8 cellular contexts compared by ENCODE assay signal in genomic region chr16:89925596-89926079, GRCh38. TPM values are rescaled to one million over a fixed set of nuclear protein-coding genes. Genes with fewer than 3 reads are reported as not detected.
DNase-seq lines count a peak whose midpoint lies in the region; ATAC-seq and TF ChIP-seq lines count a peak whose summit lies in the region.

No MANE protein-coding gene starts in this region.

- intact Hi-C loops in Right ventricle myocardium inferior (cut with DNase I), result no loop called here

- no peak overlapping the region for H3K27ac ChIP-seq in cardiac muscle cell

- H3K36me3 Mint-ChIP-seq in T-helper 17 cell (ENCODE audit: low read depth) (peaks cover 2% of the 10 kb centered on the region), type B pancreatic cell (no peaks in the 10 kb centered on the region)

- ATAC-seq in Right ventricle myocardium inferior (no peak), T-helper 17 cell (no peak)

- peak overlapping the region; percentile 39 for H3K4me3 ChIP-seq in cardiac muscle cell

- H3K4me1 Mint-ChIP-seq in T-helper 17 cell (peaks cover 7% of the 10 kb centered on the region), type B pancreatic cell (ENCODE audit: unreplicated experiment) (no peaks in the 10 kb centered on the region)

- H3K4me3 Mint-ChIP-seq in T-helper 17 cell, result peak overlapping the region; percentile 55
- H3K4me3 Mint-ChIP-seq in type B pancreatic cell, result peak overlapping the region; percentile 83

- H3K27me3 Mint-ChIP-seq in T-helper 17 cell, result peaks cover 19% of the 10 kb centered on the region
- H3K27me3 Mint-ChIP-seq in type B pancreatic cell, result peaks cover 12% of the 10 kb centered on the region

- H3K27me3 ChIP-seq in cardiac muscle cell, result peaks cover 38% of the 10 kb centered on the region

- H3K27ac Mint-ChIP-seq in T-helper 17 cell (no peak overlapping the region), type B pancreatic cell (peak overlapping the region; percentile 46)

- DNase-seq in cardiac muscle cell (ENCODE audit: low read depth in 1 of 2, low spot score in 1 of 2), result no peak
- DNase-seq in Right ventricle myocardium inferior (ENCODE audit: missing footprints), result no peak
- no peak for DNase-seq in T-helper 17 cell
- peak; percentile 24 for DNase-seq in iris pigment epithelial cell (ENCODE audit: low read depth)
- DNase-seq in type B pancreatic cell (ENCODE audit: extremely low spot score, unreplicated experiment), result no peak
- DNase-seq in germinal center (ENCODE audit: low spot score), result no peak
- DNase-seq in iPS-NIHi7 (ENCODE audit: extremely low spot score), result no peak
- no peak for DNase-seq in NCI-H526 treated with DMSO at 0.1 percent for 48 hours (lab: John Stamatoyannopoulos, UW)

- TF ChIP-seq CTCF in cardiac muscle cell (IDR thresholded peaks at IDR 0.05; ENCODE audit: low read depth, low read length) (no peak), type B pancreatic cell (conservative IDR thresholded peaks at IDR 0.05) (peak; percentile 51)

- H3K9me3 ChIP-seq in cardiac muscle cell (ENCODE audit: low read depth) (no peaks in the 10 kb centered on the region), T-helper 17 cell (ENCODE audit: control insufficient read depth, low read length, poor library complexity, severe bottlenecking) (no peaks in the 10 kb centered on the region)

- H3K4me1 ChIP-seq in cardiac muscle cell (ENCODE audit: low read depth), result no peaks in the 10 kb centered on the region

- no peaks in the 10 kb centered on the region for H3K36me3 ChIP-seq in cardiac muscle cell

- H3K9me3 Mint-ChIP-seq in type B pancreatic cell, result no peaks in the 10 kb centered on the region

RNA-seq across cellular contexts. Expression of gene TUBB3, which starts 2.5 kb away (rescaled TPM):
- total RNA-seq in cardiac muscle cell, result 4.6 and 16.1 TPM in 2 replicates
- 5.5 and 7.5 TPM in 2 replicates for polyA plus RNA-seq in cardiac muscle cell
- total RNA-seq in Right ventricle myocardium inferior, result 2.8 TPM
- total RNA-seq in T-helper 17 cell, result under 1 TPM; 0.52 to 0.96 TPM
- total RNA-seq in type B pancreatic cell (ENCODE audit: low replicate concordance), result 62.0 and 91.4 TPM in 2 replicates

RNA-seq across cellular contexts. Expression of gene MC1R, which starts 7.0 kb away (rescaled TPM):
- 7.2 and 7.7 TPM in 2 replicates for total RNA-seq in cardiac muscle cell
- polyA plus RNA-seq in cardiac muscle cell, result 3.9 and 9.6 TPM in 2 replicates
- 1.5 TPM for total RNA-seq in Right ventricle myocardium inferior
- total RNA-seq in T-helper 17 cell, result 10 to 100 TPM; 10.1 to 13.8 TPM
- 3.6 and 3.8 TPM in 2 replicates for total RNA-seq in type B pancreatic cell (ENCODE audit: low replicate concordance)

RNA-seq across cellular contexts. Expression of gene DEF8, which starts 22.9 kb away (rescaled TPM):
- total RNA-seq in cardiac muscle cell, result 92.0 and 165 TPM in 2 replicates
- polyA plus RNA-seq in cardiac muscle cell, result 56.3 and 67.8 TPM in 2 replicates
- 40.5 TPM for total RNA-seq in Right ventricle myocardium inferior
- total RNA-seq in T-helper 17 cell, result 10 to 100 TPM; 32.5 to 38.3 TPM
- total RNA-seq in type B pancreatic cell (ENCODE audit: low replicate concordance), result 61.0 and 63.5 TPM in 2 replicates

RNA-seq across cellular contexts. Expression of gene TCF25, which starts 52.2 kb away (rescaled TPM):
- 206 and 300 TPM in 2 replicates for total RNA-seq in cardiac muscle cell
- polyA plus RNA-seq in cardiac muscle cell, result 229 and 239 TPM in 2 replicates
- total RNA-seq in Right ventricle myocardium inferior, result 82.2 TPM
- total RNA-seq in T-helper 17 cell, result 100 to 1,000 TPM; 393 to 428 TPM
- total RNA-seq in type B pancreatic cell (ENCODE audit: low replicate concordance), result 170 and 184 TPM in 2 replicates
